In genomic region chr18:54238181-54238936, GRCh38 we compare ENCODE assay signal across 27 cellular contexts. TPM values are rescaled to one million over a fixed set of nuclear protein-coding genes. Genes with fewer than 3 reads are reported as not detected.
A peak's percentile ranks its signal among the peaks of the same experiment; 100 is the strongest.
DNase-seq lines count a peak whose midpoint lies in the region; ATAC-seq, FAIRE-seq and TF ChIP-seq lines count a peak whose summit lies in the region.
"Had no signal": no experiment of that assay in that cellular context is flagged by ENCODE, and none has a peak within 500 bp of the region (broad histone marks: within the 10 kb centered on the region; RNA-seq: fewer than 3 reads in every experiment).

No MANE protein-coding gene starts in this region.

- no peak overlapping the region for H3K4me3 ChIP-seq in liver (ENCODE audit: low read depth in 1 of 3, low read length in 3 of 3)
- H3K4me3 ChIP-seq in HepG2 (replicated peaks in 1 of 3; ENCODE audit: insufficient read depth in 1 of 3, low read depth in 2 of 3, low read length in 3 of 3) = no peak overlapping the region
- H3K4me3 ChIP-seq in WERI-Rb-1 (ENCODE audit: low read depth, low read length) = no peak overlapping the region
- H3K4me3 ChIP-seq: A549, dorsolateral prefrontal cortex, psoas muscle, vagina had no signal

- in situ Hi-C loops in HepG2 (cut with HindIII; ENCODE audit: extremely low pct_ligation_motif_present, low pct_unique_long_range_greater_than_20kb) = no loop called here

- H3K4me1 ChIP-seq in liver (ENCODE audit: control insufficient read depth in 4 of 4, insufficient read depth in 4 of 4, low read length in 3 of 4) (peaks cover 0 to 8% (median 7%) of the 10 kb centered on the region in 4 donors), HepG2 (ENCODE audit: insufficient read depth, low read length) (no peaks in the 10 kb centered on the region)
- H3K4me1 ChIP-seq: A549, BE2C, vagina had no signal

- peak overlapping the region in 1 of 2 donors; percentile 30 for H3K9ac ChIP-seq in liver (ENCODE audit: low read depth in 1 of 2, low read length in 2 of 2)
- no peak overlapping the region for H3K9ac ChIP-seq in HepG2 (ENCODE audit: insufficient read depth, low read depth, low read length)

- H3K27me3 Mint-ChIP-seq in endothelial cell (ENCODE audit: unreplicated experiment) = peaks cover 5% of the 10 kb centered on the region
- H3K27me3 Mint-ChIP-seq in nephron progenitor cell (ENCODE audit: low read depth, poor library complexity) = peaks cover 5% of the 10 kb centered on the region
- H3K27me3 Mint-ChIP-seq: stimulated activated naive CD8-positive, alpha-beta T cell treated with anti-CD3 and anti-CD28 coated beads, Interleukin-15, Interleukin-2, amounts not matched to agents 100 ng/mL and 50 ng/mL, for 24 hours had no signal

- H3K4me3 Mint-ChIP-seq in endothelial cell (ENCODE audit: unreplicated experiment) = no peak overlapping the region
- no peak overlapping the region for H3K4me3 Mint-ChIP-seq in nephron progenitor cell
- H3K4me3 Mint-ChIP-seq: activated naive CD8-positive, alpha-beta T cell treated with anti-CD3 and anti-CD28 coated beads, Interleukin-2, amount 10 ng/mL, durations not matched to agents 7 days and 5 days; activated T-cell treated with anti-CD3 and anti-CD28 coated beads, Interleukin-2, amount 50 U/mL, for 24 hours; stimulated activated naive CD8-positive, alpha-beta T cell treated with anti-CD3 and anti-CD28 coated beads, Interleukin-15, Interleukin-2, amounts not matched to agents 100 ng/mL and 50 ng/mL, for 24 hours had no signal

- H4K20me1 ChIP-seq in HepG2 (ENCODE audit: insufficient read depth, low read length) = no peaks in the 10 kb centered on the region

- H3K9me3 ChIP-seq in liver (ENCODE audit: control insufficient read depth in 4 of 4, low read length in 3 of 4) (no peaks in the 10 kb centered on the region), HepG2 (ENCODE audit: low read length) (no peaks in the 10 kb centered on the region), WERI-Rb-1 (ENCODE audit: severe bottlenecking) (no peaks in the 10 kb centered on the region)
- H3K9me3 ChIP-seq: A549, BE2C, psoas muscle, vagina had no signal

- ATAC-seq in HepG2 = no peak
- ATAC-seq: A549, HCT116, psoas muscle had no signal

- TF ChIP-seq EP300 in HepG2 (IDR thresholded peaks at IDR 0.05; ENCODE audit: low read depth in 2 of 2, low read length in 2 of 2) = no peak
- TF ChIP-seq EP300 in HepG2 (CRISPR knock-in tag; IDR thresholded peaks at IDR 0.05; ENCODE audit: borderline replicate concordance) = no peak

- TF ChIP-seq CTCF in liver (IDR thresholded peaks at IDR 0.05; ENCODE audit: low read depth, low read length, missing input control) = no peak
- no peak for TF ChIP-seq CTCF in HepG2 (CRISPR knock-in tag; IDR thresholded peaks at IDR 0.05)
- no peak for TF ChIP-seq CTCF in endothelial cell (IDR thresholded peaks at IDR 0.05; ENCODE audit: unreplicated experiment)
- no peak for TF ChIP-seq CTCF in nephron progenitor cell (IDR thresholded peaks at IDR 0.05)
- no peak for TF ChIP-seq CTCF in WERI-Rb-1 (IDR thresholded peaks at IDR 0.05; ENCODE audit: low read depth, low read length)

- no peak for TF ChIP-seq POLR2A in HepG2 (IDR thresholded peaks at IDR 0.05; ENCODE audit: insufficient read depth in 1 of 2, low read depth in 2 of 2, low read length in 2 of 2)

- no TSS peak for BruUV-seq in HepG2 (replicated peaks; lab: Mats Ljungman, UMichigan)

- CTCF ChIA-PET in HepG2 (lab: Yijun Ruan, JAX; ENCODE audit: low intra/inter-chr PET ratio, low total read pairs) = no interaction called here

- no peak overlapping the region for H3K4me2 ChIP-seq in HepG2 (ENCODE audit: low read depth, low read length)
- H3K4me2 ChIP-seq: A549 had no signal

- no peak overlapping the region for H2AFZ ChIP-seq in HepG2 (ENCODE audit: low read length)

- H3K4me1 Mint-ChIP-seq in endothelial cell (ENCODE audit: unreplicated experiment) = peaks cover 16% of the 10 kb centered on the region
- H3K4me1 Mint-ChIP-seq in nephron progenitor cell = peaks cover 5% of the 10 kb centered on the region
- H3K4me1 Mint-ChIP-seq: activated naive CD8-positive, alpha-beta T cell treated with anti-CD3 and anti-CD28 coated beads, Interleukin-2, amount 10 ng/mL, durations not matched to agents 7 days and 5 days had no signal

- WGBS in liver = 72% methylated on average over 7 of the region's 7 CpGs
- 65% methylated on average over 7 of the region's 7 CpGs for WGBS in HepG2 (ENCODE audit: low lambda C conversion rate)

- H3K36me3 ChIP-seq in liver (ENCODE audit: control insufficient read depth in 4 of 4, insufficient read depth in 3 of 4, low read depth in 1 of 4, low read length in 3 of 4) (no peaks in the 10 kb centered on the region), HepG2 (replicated peaks in 1 of 2; ENCODE audit: control insufficient read depth in 1 of 2, insufficient read depth in 2 of 2, low read length in 2 of 2) (no peaks in the 10 kb centered on the region), WERI-Rb-1 (no peaks in the 10 kb centered on the region)
- H3K36me3 ChIP-seq: BE2C, vagina had no signal

- H3K27ac ChIP-seq in liver (ENCODE audit: low read depth in 1 of 2, low read length in 2 of 2) (peak overlapping the region in 1 of 2 donors; percentile 44), HepG2 (ENCODE audit: extremely low read length, insufficient read depth, low read length) (no peak overlapping the region), WERI-Rb-1 (no peak overlapping the region)
- H3K27ac ChIP-seq: A549, dorsolateral prefrontal cortex, psoas muscle, vagina had no signal

- POLR2A ChIA-PET in HepG2 (lab: Yijun Ruan, JAX) = no interaction called here

- no peak for FAIRE-seq in HepG2 (lab: Jason Lieb, UNC)
- FAIRE-seq: A549 had no signal

- H3K27me3 ChIP-seq in liver (ENCODE audit: control insufficient read depth in 4 of 4, insufficient read depth in 4 of 4, low read length in 3 of 4) (no peaks in the 10 kb centered on the region), HepG2 (ENCODE audit: control insufficient read depth in 1 of 2, insufficient read depth in 2 of 2, low read length in 2 of 2) (peaks cover 0 to 2% of the 10 kb centered on the region in 2 experiments; a peak in 1 of 5 replicates), WERI-Rb-1 (ENCODE audit: insufficient read depth, low read depth, severe bottlenecking) (no peaks in the 10 kb centered on the region)
- H3K27me3 ChIP-seq: BE2C, dorsolateral prefrontal cortex, vagina had no signal

- intact Hi-C loops in HepG2 (cut with micrococcal nuclease; ENCODE audit: unreplicated experiment) = no loop called here

- DNase-seq in HepG2 (ENCODE audit: low spot score) (no peak), endothelial cell (ENCODE audit: low spot score) (no peak), nephron progenitor cell (no peak), AG08395 (ENCODE audit: low spot score) (no peak), WERI-Rb-1 (no peak), NCI-H82 treated with DMSO at 0.1 percent for 48 hours (lab: John Stamatoyannopoulos, UW; ENCODE audit: unreplicated experiment) (no peak)
- no peak for DNase-seq in effector CD4-positive, alpha-beta T cell
- DNase-seq: activated CD4-positive, alpha-beta T cell treated with anti-CD3 and anti-CD28 coated beads for 48 hours; activated gamma-delta T cell; activated naive CD8-positive, alpha-beta T cell treated with anti-CD3 and anti-CD28 coated beads, Interleukin-2, amount 10 ng/mL, durations not matched to agents 7 days and 5 days; activated T-cell treated with anti-CD3 and anti-CD28 coated beads, Interleukin-2, amount 50 U/mL, for 24 hours; BE2C; DMS153; dorsolateral prefrontal cortex; glutamatergic neuron; KBM-7; MM.1S; NCI-H1417; NCI-H2081; NCI-H2227 treated with DMSO at 0.1 percent for 48 hours; NCI-H69; psoas muscle had no signal

- H3K27ac Mint-ChIP-seq in endothelial cell (ENCODE audit: unreplicated experiment) = peak overlapping the region; percentile 71
- H3K27ac Mint-ChIP-seq in nephron progenitor cell = peak overlapping the region; percentile 13
- H3K27ac Mint-ChIP-seq: activated naive CD8-positive, alpha-beta T cell treated with anti-CD3 and anti-CD28 coated beads, Interleukin-2, amount 10 ng/mL, durations not matched to agents 7 days and 5 days; activated T-cell treated with anti-CD3 and anti-CD28 coated beads, Interleukin-2, amount 50 U/mL, for 24 hours; stimulated activated naive CD8-positive, alpha-beta T cell treated with anti-CD3 and anti-CD28 coated beads, Interleukin-15, Interleukin-2, amounts not matched to agents 100 ng/mL and 50 ng/mL, for 24 hours had no signal

- no peaks in the 10 kb centered on the region for H3K9me3 Mint-ChIP-seq in endothelial cell (ENCODE audit: unreplicated experiment)
- H3K9me3 Mint-ChIP-seq in nephron progenitor cell = peaks cover 12% of the 10 kb centered on the region
- H3K9me3 Mint-ChIP-seq: activated naive CD8-positive, alpha-beta T cell treated with anti-CD3 and anti-CD28 coated beads, Interleukin-2, amount 10 ng/mL, durations not matched to agents 7 days and 5 days; activated T-cell treated with anti-CD3 and anti-CD28 coated beads, Interleukin-2, amount 50 U/mL, for 24 hours; stimulated activated naive CD8-positive, alpha-beta T cell treated with anti-CD3 and anti-CD28 coated beads, Interleukin-15, Interleukin-2, amounts not matched to agents 100 ng/mL and 50 ng/mL, for 24 hours had no signal

- TF ChIP-seq RAD21 in liver (IDR thresholded peaks at IDR 0.05) (no peak), HepG2 (CRISPR knock-in tag; IDR thresholded peaks at IDR 0.05) (no peak)

- peaks cover 5% of the 10 kb centered on the region for H3K36me3 Mint-ChIP-seq in endothelial cell (ENCODE audit: low read depth, unreplicated experiment)
- no peaks in the 10 kb centered on the region for H3K36me3 Mint-ChIP-seq in nephron progenitor cell (ENCODE audit: low read depth)
- H3K36me3 Mint-ChIP-seq: activated naive CD8-positive, alpha-beta T cell treated with anti-CD3 and anti-CD28 coated beads, Interleukin-2, amount 10 ng/mL, durations not matched to agents 7 days and 5 days had no signal

- no peaks in the 10 kb centered on the region for H3K79me2 ChIP-seq in HepG2 (ENCODE audit: insufficient read depth, low read length)

RNA-seq across cellular contexts. Expression of gene MBD2, which starts 13.9 kb away (rescaled TPM):
- total RNA-seq in liver (10 to 100 TPM; 11.0 to 11.8 TPM), HepG2 (2016; rRNA removed; fragmentation: Illumina TruSeq; extraction: Trizol) (38.5 and 48.6 TPM in 2 replicates), endothelial cell (ENCODE audit: unreplicated experiment) (27.7 TPM)
- polyA plus RNA-seq in liver (10 to 100 TPM in 1 of 2 donors, 1 to 10 TPM in 1; 9.2 to 16.2 TPM), HepG2 (2011; rRNA removed) (15.1 and 19.1 TPM in 2 replicates)
- total RNA-seq in HepG2 (2016; cell fraction: cytosol; rRNA removed; fragmentation: Illumina TruSeq; extraction: Trizol; ENCODE audit: low read depth) = 24.9 and 27.3 TPM in 2 replicates
- 29.4 and 38.2 TPM in 2 replicates for total RNA-seq in HepG2 (2016; cell fraction: insoluble cytoplasmic fraction; rRNA removed; fragmentation: Illumina TruSeq; extraction: Trizol)
- 63.4 and 68.1 TPM in 2 replicates for total RNA-seq in HepG2 (2016; cell fraction: membrane; rRNA removed; fragmentation: Illumina TruSeq; extraction: Trizol)
- 10.7 and 13.6 TPM in 2 replicates for total RNA-seq in HepG2 (2016; cell fraction: nucleus; rRNA removed; fragmentation: Illumina TruSeq; extraction: Trizol)
- polyA plus RNA-seq in HepG2 (2011; cell fraction: cytosol; rRNA removed) = 7.8 and 10.5 TPM in 2 replicates
- polyA plus RNA-seq in HepG2 (2011; cell fraction: nucleus; rRNA removed) = 7.1 and 7.5 TPM in 2 replicates
- 13.7 and 24.4 TPM in 2 replicates for polyA plus RNA-seq in HepG2 (2012)
- polyA plus RNA-seq in HepG2 (2016; cell fraction: cytosol; fragmentation: Illumina TruSeq; extraction: Trizol; ENCODE audit: low read depth) = 46.2 and 46.3 TPM in 2 replicates
- polyA plus RNA-seq in HepG2 (2016; cell fraction: insoluble cytoplasmic fraction; fragmentation: Illumina TruSeq; extraction: Trizol; ENCODE audit: low read depth) = 43.4 and 46.4 TPM in 2 replicates
- 55.8 and 75.8 TPM in 2 replicates for polyA plus RNA-seq in HepG2 (2016; cell fraction: membrane; fragmentation: Illumina TruSeq; extraction: Trizol; ENCODE audit: low read depth)
- 45.5 and 52.2 TPM in 2 replicates for polyA plus RNA-seq in HepG2 (2016; cell fraction: nucleus; fragmentation: Illumina TruSeq; extraction: Trizol; ENCODE audit: insufficient read depth, low read depth)
- 17.9 and 34.9 TPM in 2 replicates for polyA minus RNA-seq in HepG2 (2011; rRNA and poly(A)+ RNA removed; ENCODE audit: low replicate concordance)
- 18.2 and 30.0 TPM in 2 replicates for polyA minus RNA-seq in HepG2 (2011; cell fraction: cytosol; rRNA and poly(A)+ RNA removed)
- polyA minus RNA-seq in HepG2 (2011; cell fraction: nucleus; rRNA and poly(A)+ RNA removed) = 15.5 and 16.7 TPM in 2 replicates

RNA-seq across cellular contexts. Expression of gene POLI, which starts 31.0 kb away (rescaled TPM):
- 10 to 100 TPM in 1 of 2 donors, 1 to 10 TPM in 1; 7.3 to 12.9 TPM for total RNA-seq in liver
- polyA plus RNA-seq in liver = 1 to 10 TPM; 2.4 to 8.0 TPM
- total RNA-seq in HepG2 (2016; rRNA removed; fragmentation: Illumina TruSeq; extraction: Trizol) = 14.1 and 16.8 TPM in 2 replicates
- 41.2 and 49.7 TPM in 2 replicates for total RNA-seq in HepG2 (2016; cell fraction: cytosol; rRNA removed; fragmentation: Illumina TruSeq; extraction: Trizol; ENCODE audit: low read depth)
- total RNA-seq in HepG2 (2016; cell fraction: insoluble cytoplasmic fraction; rRNA removed; fragmentation: Illumina TruSeq; extraction: Trizol) = 15.2 and 16.9 TPM in 2 replicates
- total RNA-seq in HepG2 (2016; cell fraction: membrane; rRNA removed; fragmentation: Illumina TruSeq; extraction: Trizol) = 22.0 and 28.7 TPM in 2 replicates
- 24.8 and 26.2 TPM in 2 replicates for total RNA-seq in HepG2 (2016; cell fraction: nucleus; rRNA removed; fragmentation: Illumina TruSeq; extraction: Trizol)
- polyA plus RNA-seq in HepG2 (2011; rRNA removed) = 17.2 and 21.2 TPM in 2 replicates
- polyA plus RNA-seq in HepG2 (2011; cell fraction: cytosol; rRNA removed) = 3.6 and 4.5 TPM in 2 replicates
- 41.4 and 49.8 TPM in 2 replicates for polyA plus RNA-seq in HepG2 (2011; cell fraction: nucleus; rRNA removed)
- 10.6 and 14.5 TPM in 2 replicates for polyA plus RNA-seq in HepG2 (2012)
- polyA plus RNA-seq in HepG2 (2016; cell fraction: cytosol; fragmentation: Illumina TruSeq; extraction: Trizol; ENCODE audit: low read depth) = 1.5 and 1.7 TPM in 2 replicates
- 14.7 and 14.8 TPM in 2 replicates for polyA plus RNA-seq in HepG2 (2016; cell fraction: insoluble cytoplasmic fraction; fragmentation: Illumina TruSeq; extraction: Trizol; ENCODE audit: low read depth)
- 5.1 and 5.3 TPM in 2 replicates for polyA plus RNA-seq in HepG2 (2016; cell fraction: membrane; fragmentation: Illumina TruSeq; extraction: Trizol; ENCODE audit: low read depth)
- 57.5 and 59.9 TPM in 2 replicates for polyA plus RNA-seq in HepG2 (2016; cell fraction: nucleus; fragmentation: Illumina TruSeq; extraction: Trizol; ENCODE audit: insufficient read depth, low read depth)
- polyA minus RNA-seq in HepG2 (2011; rRNA and poly(A)+ RNA removed; ENCODE audit: low replicate concordance) = 4.6 and 6.5 TPM in 2 replicates
- 7.3 and 10.0 TPM in 2 replicates for polyA minus RNA-seq in HepG2 (2011; cell fraction: cytosol; rRNA and poly(A)+ RNA removed)
- 46.1 and 47.0 TPM in 2 replicates for polyA minus RNA-seq in HepG2 (2011; cell fraction: nucleus; rRNA and poly(A)+ RNA removed)
- 29.0 TPM for total RNA-seq in endothelial cell (ENCODE audit: unreplicated experiment)
